In the genomic region with DNA sequence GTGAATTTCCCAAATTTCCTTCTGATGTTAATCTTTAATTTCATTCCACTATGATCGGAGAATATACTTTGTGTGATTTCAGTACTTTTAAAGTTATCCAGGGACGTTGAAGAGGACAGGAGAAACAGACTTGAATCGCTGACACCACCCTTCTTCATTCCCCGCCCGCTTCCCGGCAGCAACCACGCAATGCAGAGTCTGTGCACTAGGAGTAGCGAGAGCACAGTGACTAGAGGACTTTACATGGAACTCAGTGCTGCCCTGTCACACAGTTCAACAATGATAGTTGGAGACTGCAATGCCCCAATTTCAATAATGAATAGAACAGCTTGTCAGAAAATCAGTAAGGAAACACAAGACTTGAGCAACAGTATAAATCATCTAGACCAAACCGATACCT, we compare ENCODE assay signal across 18 cellular contexts.
DNase-seq lines count a peak whose midpoint lies in the region; ATAC-seq and TF ChIP-seq lines count a peak whose summit lies in the region.
"Had no signal": no experiment of that assay in that cellular context is flagged by ENCODE, and none has a peak within 500 bp of the region (broad histone marks: within the 10 kb centered on the region; RNA-seq: fewer than 3 reads in every experiment).

No MANE protein-coding gene starts in this region.

- H3K4me1 ChIP-seq in Panc1 (ENCODE audit: control insufficient read depth, insufficient read depth, low read length), result no peaks in the 10 kb centered on the region

- DNase-seq in NCI-H82 (lab: John Stamatoyannopoulos, UW) (peak; percentile 26), NCI-H82 treated with DMSO at 0.1 percent for 48 hours (lab: John Stamatoyannopoulos, UW; ENCODE audit: unreplicated experiment) (no peak), Panc1 (ENCODE audit: low read depth, low spot score) (no peak), glutamatergic neuron (peak; percentile 18), type B pancreatic cell (ENCODE audit: extremely low spot score, unreplicated experiment) (no peak), KBM-7 (no peak), 8988T (no peak)
- DNase-seq: COR-L47, DMS79, GDM1, NCI-H1436, NCI-H2081, NCI-H524 treated with DMSO at 0.1 percent for 48 hours, PC-3 had no signal

- in situ Hi-C loops in Panc1 (cut with HindIII; ENCODE audit: low pct_unique_long_range_greater_than_20kb, low sequenced_read_pairs) (no loop called here), KBM-7 (cut with MboI; ENCODE audit: low pct_unique_long_range_greater_than_20kb, low sequenced_read_pairs) (no loop called here)

- ATAC-seq in Panc1 (peak; percentile 71; the same call in 1 of the 2 replicates), GM18867 (IDR thresholded peaks at IDR 0.05; ENCODE audit: unreplicated experiment) (no peak)
- ATAC-seq: PC-3, Right ventricle myocardium inferior had no signal

- no peak overlapping the region for H3K27ac Mint-ChIP-seq in glutamatergic neuron (ENCODE audit: unreplicated experiment)
- no peak overlapping the region for H3K27ac Mint-ChIP-seq in type B pancreatic cell

- H3K4me1 Mint-ChIP-seq in glutamatergic neuron (ENCODE audit: low read depth, unreplicated experiment) (peaks cover 22% of the 10 kb centered on the region), type B pancreatic cell (ENCODE audit: unreplicated experiment) (peaks cover 8% of the 10 kb centered on the region)

- POLR2A ChIA-PET in Panc1 (lab: Charles Lee), result no interaction called here

- H3K9me3 Mint-ChIP-seq in glutamatergic neuron (ENCODE audit: unreplicated experiment) (peaks cover 3% of the 10 kb centered on the region), type B pancreatic cell (peaks cover 4% of the 10 kb centered on the region)

- intact Hi-C loops in Panc1 (cut with micrococcal nuclease; ENCODE audit: unreplicated experiment), result no loop called here

- H3K9me3 ChIP-seq in Panc1 (ENCODE audit: control insufficient read depth, insufficient read depth, low read depth, low read length), result no peaks in the 10 kb centered on the region

- H3K27me3 Mint-ChIP-seq in glutamatergic neuron (ENCODE audit: unreplicated experiment) (peaks cover 3% of the 10 kb centered on the region), type B pancreatic cell (no peaks in the 10 kb centered on the region)

- no peaks in the 10 kb centered on the region for H3K36me3 Mint-ChIP-seq in glutamatergic neuron (ENCODE audit: unreplicated experiment)
- peaks cover 25% of the 10 kb centered on the region for H3K36me3 Mint-ChIP-seq in type B pancreatic cell

- H3K27me3 ChIP-seq in Panc1 (ENCODE audit: control insufficient read depth, insufficient read depth, low read length), result no peaks in the 10 kb centered on the region

- H3K4me3 ChIP-seq in Panc1 (ENCODE audit: low read depth in 2 of 2, low read length in 2 of 2), result no peak overlapping the region
- H3K4me3 ChIP-seq: SK-N-MC had no signal

- no peak overlapping the region for H3K27ac ChIP-seq in Panc1 (ENCODE audit: low read length)
- H3K27ac ChIP-seq: C4-2B, SK-N-MC had no signal

- CTCF ChIA-PET in Panc1 (lab: Charles Lee), result no interaction called here

- H3K4me3 Mint-ChIP-seq in glutamatergic neuron (ENCODE audit: unreplicated experiment), result no peak overlapping the region
- H3K4me3 Mint-ChIP-seq in type B pancreatic cell, result no peak overlapping the region

- BruUV-seq in Panc1 (replicated peaks; lab: Mats Ljungman, UMichigan), result no TSS peak

- TF ChIP-seq CTCF in Panc1 (IDR thresholded peaks at IDR 0.05) (peak; percentile 2; the same call in 1 of the 2 replicates), glutamatergic neuron (IDR thresholded peaks at IDR 0.05; ENCODE audit: partially characterized antibody, unreplicated experiment) (no peak), type B pancreatic cell (conservative IDR thresholded peaks at IDR 0.05) (peak; percentile 37)

- no peaks in the 10 kb centered on the region for H3K36me3 ChIP-seq in Panc1 (ENCODE audit: control insufficient read depth, insufficient read depth, low read length)

Comparison
In these comparisons a context has a peak if more than half of its experiments do, and no peak if none do; other contexts are left out.
1. DNase-seq: peak in NCI-H82 (single experiment) and glutamatergic neuron (single experiment); none in NCI-H82 treated with DMSO at 0.1 percent for 48 hours (single experiment), Panc1 (single experiment), type B pancreatic cell (single experiment), KBM-7 (single experiment) and 8988T (single experiment).